ENCODE assay signal across 8 cellular contexts in genomic region chr17:4949321-4950074, GRCh38. TPM values are rescaled to one million over a fixed set of nuclear protein-coding genes. Genes with fewer than 3 reads are reported as not detected.
A peak's percentile ranks its signal among the peaks of the same experiment; 100 is the strongest.
DNase-seq lines count a peak whose midpoint lies in the region; ATAC-seq, FAIRE-seq and TF ChIP-seq lines count a peak whose summit lies in the region.

No MANE protein-coding gene starts in this region.

- DNase-seq in C1 segment of cervical spinal cord (lab: John Stamatoyannopoulos, UW) (peak in 9 of 14 donors; percentile 24 to 86 (median 51)), GM19239 (ENCODE audit: insufficient read length, low spot score) (peak; percentile 82), HUDEP-2 (lab: John Stamatoyannopoulos, UW; ENCODE audit: unreplicated experiment in 76 of 76) (peak in 69 of 76 experiments; percentile 13 to 82 (median 69)), SW480 (ENCODE audit: low spot score) (peak; percentile 81), adipocyte (ENCODE audit: low read depth) (peak; percentile 84), left ventricle myocardium inferior (peak; percentile 75), psoas muscle (peak; percentile 87 to 89)

- no peaks in the 10 kb centered on the region for H3K27me3 ChIP-seq in adipocyte (replicated peaks; ENCODE audit: control insufficient read depth, insufficient read depth, low read length)
- no peaks in the 10 kb centered on the region for H3K27me3 ChIP-seq in left ventricle myocardium inferior (ENCODE audit: low read depth)
- H3K27me3 ChIP-seq in psoas muscle (ENCODE audit: insufficient read depth in 3 of 3, low read length in 2 of 3), result no peaks in the 10 kb centered on the region

- WGBS in psoas muscle, 3 donors, result 0 to 1% (median 0%) methylated on average over 34 to 75 of the region's 75 CpGs

- ATAC-seq in psoas muscle (peak; percentile 17 to 31 (median 25)), HG03095 (IDR thresholded peaks at IDR 0.05; ENCODE audit: unreplicated experiment) (no peak)

- peak overlapping the region; percentile 100 for H3K27ac ChIP-seq in left ventricle myocardium inferior (replicated peaks)
- H3K27ac ChIP-seq in psoas muscle, result peak overlapping the region; percentile 96

- peak overlapping the region; percentile 100 for H3K9ac ChIP-seq in adipocyte (ENCODE audit: low read length)

- H3K9me3 ChIP-seq in adipocyte (ENCODE audit: control insufficient read depth, low read length) (no peaks in the 10 kb centered on the region), left ventricle myocardium inferior (replicated peaks) (no peaks in the 10 kb centered on the region), psoas muscle (no peaks in the 10 kb centered on the region)

- TF ChIP-seq CTCF in left ventricle myocardium inferior (IDR thresholded peaks at IDR 0.05; ENCODE audit: borderline replicate concordance), result no peak
- TF ChIP-seq CTCF in psoas muscle (IDR thresholded peaks at IDR 0.05), result no peak

- peaks cover 48% of the 10 kb centered on the region for H3K4me1 ChIP-seq in adipocyte (ENCODE audit: control insufficient read depth, insufficient read depth, low read length)
- peaks cover 79% of the 10 kb centered on the region for H3K4me1 ChIP-seq in left ventricle myocardium inferior
- peaks cover 47% of the 10 kb centered on the region for H3K4me1 ChIP-seq in psoas muscle

- peak; percentile 4 for FAIRE-seq in GM19239 (lab: Jason Lieb, UNC)

- H3K4me3 ChIP-seq in adipocyte (ENCODE audit: low read length) (peak overlapping the region; percentile 98), left ventricle myocardium inferior (peak overlapping the region; percentile 99), psoas muscle (peak overlapping the region; percentile 97)

- intact Hi-C loops in left ventricle myocardium inferior (cut with micrococcal nuclease) (no loop called here), psoas muscle (cut with DNase I) (loop anchor here in 1 of 2 donors (2.0 kb wide), 1 partner anchor 17 kb away; the partner anchor contains the start of gene SPAG7)

- H3K36me3 ChIP-seq in adipocyte (ENCODE audit: control insufficient read depth, insufficient read depth, low read length, severe bottlenecking) (peaks cover 22% of the 10 kb centered on the region), left ventricle myocardium inferior (peaks cover 23% of the 10 kb centered on the region), psoas muscle (ENCODE audit: insufficient read depth in 1 of 2, low read depth in 1 of 2) (peaks cover 0 to 34% of the 10 kb centered on the region in 2 donors)

RNA-seq across cellular contexts. Expression of gene PFN1, which starts 1.2 kb away (rescaled TPM):
- total RNA-seq in left ventricle myocardium inferior (182 TPM), psoas muscle (100 to 1,000 TPM; 149 to 253 (median 205) TPM)
- polyA plus RNA-seq in psoas muscle, result 1,000 to 10,000 TPM in 1 of 3 donors, 100 to 1,000 TPM in 2; 220 to 1,518 (median 312) TPM

RNA-seq across cellular contexts. Expression of gene ENO3, which starts 1.4 kb away (rescaled TPM):
- total RNA-seq in left ventricle myocardium inferior (827 TPM), psoas muscle (1,000 to 10,000 TPM; 2,251 to 3,238 (median 2,533) TPM)
- 1,000 to 10,000 TPM; 1,126 to 5,696 (median 4,322) TPM for polyA plus RNA-seq in psoas muscle

RNA-seq across cellular contexts. Expression of gene RNF167, which starts 9.4 kb away (rescaled TPM):
- total RNA-seq in left ventricle myocardium inferior (90.7 TPM), psoas muscle (10 to 100 TPM; 85.1 to 96.3 (median 87.3) TPM)
- 100 to 1,000 TPM in 1 of 3 donors, 10 to 100 TPM in 2; 85.7 to 151 (median 100.0) TPM for polyA plus RNA-seq in psoas muscle

RNA-seq across cellular contexts. Expression of gene SLC25A11, which starts 9.7 kb away (rescaled TPM):
- total RNA-seq in left ventricle myocardium inferior, result 219 TPM
- 100 to 1,000 TPM in 3 of 4 donors, 10 to 100 TPM in 1; 97.1 to 225 (median 143) TPM for total RNA-seq in psoas muscle
- 100 to 1,000 TPM; 125 to 163 (median 128) TPM for polyA plus RNA-seq in psoas muscle

RNA-seq across cellular contexts. Expression of gene GP1BA, which starts 17.4 kb away (rescaled TPM):
- 0.22 TPM for total RNA-seq in left ventricle myocardium inferior
- under 1 TPM in 1 of 4 donors, not detected in 3; 0.10 TPM for total RNA-seq in psoas muscle
- polyA plus RNA-seq in psoas muscle, result under 1 TPM in 2 of 3 donors, not detected in 1; 0.04 to 0.05 TPM
